1 cellular context compared by ENCODE assay signal in genomic region chr3:145649368-145649887, GRCh38.
TF ChIP-seq lines count a peak whose summit lies in the region.

No MANE protein-coding gene starts in this region.

TF ChIP-seq in HepG2, 621 proteins besides CTCF, POLR2A, EP300 and RAD21 (continued from another document and continues in another):
- TF ChIP-seq DZIP1 (CRISPR knock-in tag; IDR thresholded peaks at IDR 0.05) (no peak), THRA (CRISPR knock-in tag; IDR thresholded peaks at IDR 0.05; ENCODE audit: borderline replicate concordance) (peak; percentile 56; the same call in 1 of the 2 replicates), ZBTB34 (CRISPR knock-in tag; IDR thresholded peaks at IDR 0.05) (no peak), ZFP91 (CRISPR knock-in tag; IDR thresholded peaks at IDR 0.05; ENCODE audit: borderline replicate concordance) (no peak), ZNF451 (CRISPR knock-in tag; IDR thresholded peaks at IDR 0.05) (no peak), NFKB2 (CRISPR knock-in tag; IDR thresholded peaks at IDR 0.05; ENCODE audit: borderline replicate concordance) (no peak), ZNF639 (CRISPR knock-in tag; conservative IDR thresholded peaks at IDR 0.05) (no peak), FOSL1 (CRISPR knock-in tag; IDR thresholded peaks at IDR 0.05; ENCODE audit: borderline replicate concordance) (no peak), ZBTB26 (CRISPR knock-in tag; IDR thresholded peaks at IDR 0.05; ENCODE audit: borderline replicate concordance) (no peak), GATA4 (IDR thresholded peaks at IDR 0.05; ENCODE audit: borderline replicate concordance, low read depth) (peak; percentile 70; the same call in 1 of the 2 replicates), MTA3 (CRISPR knock-in tag; IDR thresholded peaks at IDR 0.05) (no peak), CHD4 (IDR thresholded peaks at IDR 0.05; ENCODE audit: borderline replicate concordance, low read length) (no peak), ZNF841 (CRISPR knock-in tag; IDR thresholded peaks at IDR 0.05; ENCODE audit: borderline replicate concordance) (no peak), SRSF4 (IDR thresholded peaks at IDR 0.05; ENCODE audit: low read depth, low read length, poor library complexity, severe bottlenecking) (no peak), HNRNPL (IDR thresholded peaks at IDR 0.05; ENCODE audit: low read depth, low read length) (no peak), RERE (CRISPR knock-in tag; IDR thresholded peaks at IDR 0.05; ENCODE audit: low read depth) (no peak), RNF219 (CRISPR knock-in tag; IDR thresholded peaks at IDR 0.05) (no peak), ZBTB33 (CRISPR knock-in tag; IDR thresholded peaks at IDR 0.05) (peak; percentile 83; the same call in 1 of the 2 replicates), HNF1B (CRISPR knock-in tag; IDR thresholded peaks at IDR 0.05) (peak; percentile 91), ZBTB7A (CRISPR knock-in tag; IDR thresholded peaks at IDR 0.05) (no peak), ZNF234 (CRISPR knock-in tag; conservative IDR thresholded peaks at IDR 0.05) (no peak), ZNF10 (CRISPR knock-in tag; IDR thresholded peaks at IDR 0.05; ENCODE audit: borderline replicate concordance, low read depth) (no peak), ZNF317 (CRISPR knock-in tag; IDR thresholded peaks at IDR 0.05) (no peak), ZNF276 (CRISPR knock-in tag; IDR thresholded peaks at IDR 0.05; ENCODE audit: low read depth) (no peak)
